ENCODE assay signal across 19 cellular contexts in the genomic region with DNA sequence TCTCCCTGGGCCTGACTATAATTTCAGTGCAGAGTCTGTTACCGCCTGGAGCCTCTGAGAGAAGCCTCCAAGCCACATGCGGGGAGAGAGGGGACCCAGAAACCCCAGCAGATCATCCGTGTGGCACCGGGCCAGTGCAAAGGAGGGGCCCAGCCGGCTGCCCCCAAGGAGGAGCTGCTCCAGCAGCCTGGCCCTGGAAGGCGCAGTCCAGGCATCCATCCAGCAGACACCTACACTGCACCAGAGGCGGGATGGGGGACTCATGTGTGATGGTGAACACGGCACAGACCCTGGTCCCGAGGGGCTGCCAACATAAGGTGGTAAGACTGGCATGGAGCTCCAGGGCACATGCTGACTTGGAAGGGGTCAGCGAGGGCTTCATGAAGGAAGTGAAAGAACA. TPM values are rescaled to one million over a fixed set of nuclear protein-coding genes. Genes with fewer than 3 reads are reported as not detected.
DNase-seq lines count a peak whose midpoint lies in the region; ATAC-seq, FAIRE-seq and TF ChIP-seq lines count a peak whose summit lies in the region.
"Had no signal": no experiment of that assay in that cellular context is flagged by ENCODE, and none has a peak within 500 bp of the region (broad histone marks: within the 10 kb centered on the region; RNA-seq: fewer than 3 reads in every experiment).

No MANE protein-coding gene starts in this region.

- TF ChIP-seq POLR2A in H1 (IDR thresholded peaks at IDR 0.05; ENCODE audit: control extremely low read depth in 1 of 2, low read depth in 2 of 2, low read length in 2 of 2) (no peak), spleen (IDR thresholded peaks at IDR 0.05) (no peak), H54 (IDR thresholded peaks at IDR 0.05; ENCODE audit: low read depth, low read length) (no peak), body of pancreas (IDR thresholded peaks at IDR 0.05) (no peak)

- no peak overlapping the region for H2BK20ac ChIP-seq in H1 (ENCODE audit: low read length)

- H3K27ac ChIP-seq in DOHH2 (ENCODE audit: low read depth, low read length) = peak overlapping the region; percentile 99
- no peak overlapping the region for H3K27ac ChIP-seq in OCI-LY7 (ENCODE audit: low read depth, low read length, poor library complexity, severe bottlenecking)
- no peak overlapping the region for H3K27ac ChIP-seq in H1 (ENCODE audit: low read depth, low read length)
- no peak overlapping the region for H3K27ac ChIP-seq in spleen
- no peak overlapping the region for H3K27ac ChIP-seq in body of pancreas
- H3K27ac ChIP-seq: HL-60 had no signal

- H3K18ac ChIP-seq in H1 (ENCODE audit: extremely low read depth, low read length) = no peak overlapping the region

- no peak overlapping the region for H3K23ac ChIP-seq in H1 (ENCODE audit: insufficient read length)

- H3K4me2 ChIP-seq in DOHH2 (ENCODE audit: low read length) (peak overlapping the region; percentile 100), OCI-LY7 (ENCODE audit: low read length) (peak overlapping the region; percentile 57), H1 (ENCODE audit: insufficient read depth in 1 of 2, low read depth in 2 of 2, low read length in 2 of 2) (no peak overlapping the region)

- no peak overlapping the region for H2BK12ac ChIP-seq in H1 (ENCODE audit: low read depth, low read length)

- H3K36me3 ChIP-seq in DOHH2 (ENCODE audit: control insufficient read depth, low read length) = no peaks in the 10 kb centered on the region
- H3K36me3 ChIP-seq in OCI-LY7 (ENCODE audit: insufficient read depth, low read length) = no peaks in the 10 kb centered on the region
- H3K36me3 ChIP-seq in H1 (ENCODE audit: control insufficient read depth in 2 of 4, insufficient read depth in 4 of 4, low read length in 3 of 4) = no peaks in the 10 kb centered on the region; a peak in 1 of 8 replicates
- peaks cover 0 to 12% (median 0%) of the 10 kb centered on the region in 6 donors for H3K36me3 ChIP-seq in spleen
- H3K36me3 ChIP-seq in body of pancreas (replicated peaks in 1 of 2; ENCODE audit: insufficient read depth in 1 of 2, low read depth in 2 of 2) = no peaks in the 10 kb centered on the region

- no peak overlapping the region for H2BK5ac ChIP-seq in H1 (ENCODE audit: low read depth, low read length)

- H3K9ac ChIP-seq in H1 (replicated peaks in 1 of 4; ENCODE audit: extremely low read depth in 1 of 4, low read depth in 3 of 4, low read length in 3 of 4) = no peak overlapping the region

- CTCF ChIA-PET in OCI-LY7 (lab: Charles Lee; ENCODE audit: unreplicated experiment) (interaction anchor here (0.6 to 7.2 kb wide), 5 partner anchors 13 to 237 kb away, joined by 3 to 53 read pairs (median 6); no protein-coding TSS in a partner anchor), H1 (lab: Charles Lee; ENCODE audit: partially characterized antibody) (interaction anchor here (0.6 to 17.3 kb wide), 18 partner anchors 10 to 290 kb away, joined by 3 to 312 read pairs (median 4); a partner anchor contains a TSS)

- H3K56ac ChIP-seq in H1 (replicated peaks; ENCODE audit: insufficient read length, low read depth, low read length) = no peak overlapping the region

- no peaks in the 10 kb centered on the region for H3K79me1 ChIP-seq in H1 (ENCODE audit: low read depth, low read length)

- peaks cover 25% of the 10 kb centered on the region for H3F3A ChIP-seq in DOHH2 (ENCODE audit: control insufficient read depth, insufficient read depth)

- no peak for FAIRE-seq in H1 (lab: Jason Lieb, UNC)
- no peak for FAIRE-seq in H54 (lab: Jason Lieb, UNC)
- FAIRE-seq: G401.6, HTR-8/SVneo had no signal

- ATAC-seq in HG02642 (IDR thresholded peaks at IDR 0.05; ENCODE audit: poor library complexity, unreplicated experiment) = no peak
- no peak for ATAC-seq in body of pancreas

- H4K8ac ChIP-seq in H1 (ENCODE audit: extremely low read depth, insufficient read depth, low read length) = peak overlapping the region; percentile 15; the same call in 1 of the 2 replicates

- no peaks in the 10 kb centered on the region for H3K23me2 ChIP-seq in H1 (ENCODE audit: low read depth, low read length)

- H2BK15ac ChIP-seq in H1 (ENCODE audit: low read length) = no peak overlapping the region

- no peak for TF ChIP-seq EP300 in H1 (IDR thresholded peaks at IDR 0.05; ENCODE audit: borderline replicate concordance in 1 of 2, low read depth in 2 of 2, low read length in 2 of 2)

- H3K4me3 ChIP-seq in DOHH2 (ENCODE audit: low read length) (peak overlapping the region; percentile 83), OCI-LY7 (ENCODE audit: low read depth, low read length, poor library complexity, severe bottlenecking) (no peak overlapping the region), H1 (ENCODE audit: extremely low read depth in 1 of 4, insufficient read depth in 2 of 4, low read depth in 3 of 4, low read length in 4 of 4) (no peak overlapping the region), spleen (no peak overlapping the region), body of pancreas (no peak overlapping the region)

- no peak overlapping the region for H3K4ac ChIP-seq in H1 (replicated peaks; ENCODE audit: insufficient read length, low read depth, low read length)

- no peak overlapping the region for H3K14ac ChIP-seq in H1 (ENCODE audit: insufficient read length)

- H3K27me3 ChIP-seq in DOHH2 (ENCODE audit: control insufficient read depth, low read length) (no peaks in the 10 kb centered on the region), H1 (replicated peaks in 1 of 4; ENCODE audit: control insufficient read depth in 3 of 4, extremely low read depth in 1 of 4, insufficient read depth in 3 of 4, low read length in 3 of 4) (no peaks in the 10 kb centered on the region), spleen (replicated peaks in 1 of 7) (peaks cover 0 to 13% (median 0%) of the 10 kb centered on the region in 7 donors), body of pancreas (no peaks in the 10 kb centered on the region)

- H3K9me3 ChIP-seq in DOHH2 (ENCODE audit: control insufficient read depth, insufficient read depth, low read length) (no peaks in the 10 kb centered on the region), OCI-LY7 (ENCODE audit: low read length) (no peaks in the 10 kb centered on the region), H1 (ENCODE audit: insufficient read depth in 2 of 2, low read depth in 1 of 2, low read length in 1 of 2) (no peaks in the 10 kb centered on the region), spleen (no peaks in the 10 kb centered on the region), body of pancreas (no peaks in the 10 kb centered on the region)
- H3K9me3 ChIP-seq: Caco-2 had no signal

- 93% methylated on average over 10 of the region's 10 CpGs; no CpG with 5 or more reads in 1 of the 2 experiments for WGBS in H1 (ENCODE audit: extremely low coverage in 1 of 2, insufficient coverage in 1 of 2, insufficient read length in 1 of 2, insufficient replicate concordance in 2 of 2, low coverage in 1 of 2, low lambda C conversion rate in 2 of 2, missing lambda C conversion rate in 1 of 2), 2 experiments
- WGBS in spleen, 5 donors = 82 to 88% (median 85%) methylated on average over 10 of the region's 10 CpGs
- WGBS in body of pancreas, 2 donors = 77 to 83% methylated on average over 3 to 10 of the region's 10 CpGs

- H3K9me2 ChIP-seq in DOHH2 (replicated peaks; ENCODE audit: control insufficient read depth, low read length) = no peaks in the 10 kb centered on the region
- no peaks in the 10 kb centered on the region for H3K9me2 ChIP-seq in OCI-LY7 (ENCODE audit: insufficient read depth, low read length)

- DNase-seq in OCI-LY7 (ENCODE audit: low spot score) (no peak), H1 (ENCODE audit: low read depth in 1 of 2, low spot score in 2 of 2) (no peak), spleen (peak; percentile 56), H54 (ENCODE audit: insufficient read length, low spot score) (no peak), hypothalamus (lab: John Stamatoyannopoulos, UW) (no peak), body of pancreas (no peak)
- DNase-seq: Caco-2, NCI-H1417 treated with DMSO at 0.1 percent for 48 hours, NCI-H1930, NCI-H2171, NCI-H446, NCI-H69, OCI-M1, SIG-M5 had no signal

- POLR2A ChIA-PET in OCI-LY7 (lab: Charles Lee) (interaction anchor here (1.2 to 7.4 kb wide), 4 partner anchors 13 to 96 kb away, joined by 3 to 141 read pairs (median 21); no protein-coding TSS in a partner anchor), H1 (lab: Charles Lee; ENCODE audit: partially characterized antibody) (interaction anchor here (0.6 to 2.3 kb wide), 4 partner anchors 10 to 79 kb away, joined by 3 to 7 read pairs (median 5); a partner anchor contains a TSS)

- no peak overlapping the region for H2AK5ac ChIP-seq in H1 (ENCODE audit: low read depth, low read length)

- H2AFZ ChIP-seq in OCI-LY7 (ENCODE audit: low read length) (peak overlapping the region; percentile 10; the same call in 1 of the 2 replicates), H1 (ENCODE audit: low read length) (no peak overlapping the region)

- H3K79me2 ChIP-seq in DOHH2 (ENCODE audit: control insufficient read depth, low read length) (no peaks in the 10 kb centered on the region), OCI-LY7 (ENCODE audit: insufficient read depth, low read depth, low read length) (no peaks in the 10 kb centered on the region), H1 (ENCODE audit: control insufficient read depth in 1 of 2, insufficient read depth in 2 of 2, low read length in 2 of 2) (no peaks in the 10 kb centered on the region)

- H4K20me1 ChIP-seq in DOHH2 (ENCODE audit: control insufficient read depth, insufficient read depth, low read depth, low read length) (no peaks in the 10 kb centered on the region), OCI-LY7 (ENCODE audit: insufficient read depth, low read length) (no peaks in the 10 kb centered on the region), H1 (replicated peaks in 1 of 2; ENCODE audit: control insufficient read depth in 1 of 2, insufficient read depth in 2 of 2, low read length in 2 of 2) (no peaks in the 10 kb centered on the region)

- H3K4me1 ChIP-seq in DOHH2 (ENCODE audit: control insufficient read depth, low read length) (peaks cover 98% of the 10 kb centered on the region), OCI-LY7 (ENCODE audit: insufficient read depth, low read length, poor library complexity, severe bottlenecking) (peaks cover 64% of the 10 kb centered on the region), H1 (replicated peaks in 1 of 4; ENCODE audit: control insufficient read depth in 3 of 4, insufficient read depth in 4 of 4, low read length in 3 of 4) (peaks cover 0 to 9% (median 7%) of the 10 kb centered on the region in 4 experiments; a peak in 6 of 7 replicates), spleen (peaks cover 21 to 69% (median 47%) of the 10 kb centered on the region in 6 donors), body of pancreas (no peaks in the 10 kb centered on the region)
- H3K4me1 ChIP-seq: Caco-2 had no signal

- TF ChIP-seq CTCF in DOHH2 (IDR thresholded peaks at IDR 0.05; ENCODE audit: low read depth, low read length, poor library complexity, severe bottlenecking) (no peak), OCI-LY7 (conservative IDR thresholded peaks at IDR 0.05; ENCODE audit: low read length) (no peak), H1 (IDR thresholded peaks at IDR 0.05; ENCODE audit: control extremely low read depth in 1 of 3, insufficient read depth in 1 of 3, low read depth in 1 of 3, low read length in 3 of 3) (no peak), spleen (IDR thresholded peaks at IDR 0.05 in 8 of 11, conservative IDR thresholded peaks at IDR 0.05 in 3 of 11) (no peak), body of pancreas (IDR thresholded peaks at IDR 0.05) (no peak)

- no peak overlapping the region for H2BK120ac ChIP-seq in H1 (replicated peaks; ENCODE audit: low read depth, low read length)

- no peak for TF ChIP-seq RAD21 in H1 (IDR thresholded peaks at IDR 0.05 in 1 of 2, conservative IDR thresholded peaks at IDR 0.05 in 1 of 2; ENCODE audit: low read depth in 2 of 2, low read length in 2 of 2)

- no TSS peak for BruUV-seq in OCI-LY7 (replicated peaks; lab: Mats Ljungman, UMichigan)

- intact Hi-C loops in OCI-LY7 (cut with micrococcal nuclease; ENCODE audit: unreplicated experiment) = loop anchor here (2.0 kb wide), 1 partner anchor 41 kb away; a partner anchor contains a TSS
- intact Hi-C loops in spleen (cut with DNase I; ENCODE audit: low total_unique reads) = loop anchor here (10.0 kb wide), 2 partner anchors 139 to 239 kb away; no protein-coding TSS in a partner anchor
- intact Hi-C loops in body of pancreas (cut with DNase I) = loop anchor here (10.0 kb wide), 1 partner anchor 229 kb away; no protein-coding TSS in a partner anchor

- no peak overlapping the region for H4K5ac ChIP-seq in H1 (ENCODE audit: insufficient read length, low read depth, low read length)

- no peak overlapping the region for H4K91ac ChIP-seq in H1 (replicated peaks; ENCODE audit: insufficient read length, low read length)

RNA-seq across cellular contexts. Expression of a gene that starts 39.6 kb away (rescaled TPM):
- total RNA-seq in OCI-LY7 (2014; rRNA removed; shearing (Covaris generic)) = 49.4 and 58.6 TPM in 2 replicates
- total RNA-seq in OCI-LY7 (2022) = 124 and 141 TPM in 2 replicates
- total RNA-seq in H1 (2021; fragmentation: NEBNext Ultra II Directional; extraction: Animal tissue kit (Norgen Biotek cat#: 25700)) = 97.4 and 99.0 TPM in 2 replicates
- polyA plus RNA-seq in H1 (2011; rRNA removed) = 34.2 and 55.4 TPM in 2 replicates
- 38.7 TPM for polyA plus RNA-seq in H1 (2011; cell fraction: cytosol; rRNA removed)
- polyA plus RNA-seq in H1 (2011; cell fraction: nucleus; rRNA removed) = 87.5 TPM
- polyA plus RNA-seq in H1 (2012, experiment 1 of 2) = 78.7 to 109 TPM (median 97.3 TPM) in 4 replicates
- polyA plus RNA-seq in H1 (2012, experiment 2 of 2) = 84.4 TPM
- polyA plus RNA-seq in H1 (2013, experiment 1 of 2) = 126 TPM
- 110 TPM for polyA plus RNA-seq in H1 (2013, experiment 2 of 2)
- polyA minus RNA-seq in H1 (2011; rRNA and poly(A)+ RNA removed) = 42.8 and 45.5 TPM in 2 replicates
- 54.3 TPM for polyA minus RNA-seq in H1 (2011; cell fraction: cytosol; rRNA and poly(A)+ RNA removed)
- 31.1 TPM for polyA minus RNA-seq in H1 (2011; cell fraction: nucleus; rRNA and poly(A)+ RNA removed)
- total RNA-seq in spleen = 10 to 100 TPM; 55.9 to 70.7 (median 62.5) TPM
- 10 to 100 TPM; 28.8 to 36.4 (median 30.3) TPM for polyA plus RNA-seq in spleen
- total RNA-seq in body of pancreas = 10 to 100 TPM; 60.2 to 64.6 TPM

RNA-seq across cellular contexts. Expression of a gene that starts 46.7 kb away (rescaled TPM):
- 9.6 and 14.7 TPM in 2 replicates for total RNA-seq in OCI-LY7 (2014; rRNA removed; shearing (Covaris generic))
- total RNA-seq in OCI-LY7 (2022) = 17.4 and 21.3 TPM in 2 replicates
- 46.6 and 49.5 TPM in 2 replicates for total RNA-seq in H1 (2021; fragmentation: NEBNext Ultra II Directional; extraction: Animal tissue kit (Norgen Biotek cat#: 25700))
- polyA plus RNA-seq in H1 (2011; rRNA removed) = 40.9 and 48.8 TPM in 2 replicates
- polyA plus RNA-seq in H1 (2011; cell fraction: cytosol; rRNA removed) = 50.8 TPM
- polyA plus RNA-seq in H1 (2011; cell fraction: nucleus; rRNA removed) = 37.8 TPM
- 29.8 to 63.7 TPM (median 56.8 TPM) in 4 replicates for polyA plus RNA-seq in H1 (2012, experiment 1 of 2)
- 31.9 TPM for polyA plus RNA-seq in H1 (2012, experiment 2 of 2)
- 27.0 TPM for polyA plus RNA-seq in H1 (2013, experiment 1 of 2)
- polyA plus RNA-seq in H1 (2013, experiment 2 of 2) = 29.6 TPM
- 21.0 and 32.7 TPM in 2 replicates for polyA minus RNA-seq in H1 (2011; rRNA and poly(A)+ RNA removed)
- polyA minus RNA-seq in H1 (2011; cell fraction: cytosol; rRNA and poly(A)+ RNA removed) = 36.7 TPM
- polyA minus RNA-seq in H1 (2011; cell fraction: nucleus; rRNA and poly(A)+ RNA removed) = 18.3 TPM
- total RNA-seq in spleen = 10 to 100 TPM in 6 of 7 donors, 1 to 10 TPM in 1; 9.2 to 17.5 (median 13.6) TPM
- 1 to 10 TPM; 7.3 to 8.6 (median 7.8) TPM for polyA plus RNA-seq in spleen
- total RNA-seq in body of pancreas = 10 to 100 TPM; 20.1 to 24.6 TPM

Comparison
In these comparisons a context has a peak if more than half of its experiments do, and no peak if none do; other contexts are left out.
1. H3K4me2 ChIP-seq: peak in DOHH2 (single experiment) and OCI-LY7 (single experiment); none in H1 (0 of 2).